ENCODE assay signal across 2 cellular contexts in the genomic region with DNA sequence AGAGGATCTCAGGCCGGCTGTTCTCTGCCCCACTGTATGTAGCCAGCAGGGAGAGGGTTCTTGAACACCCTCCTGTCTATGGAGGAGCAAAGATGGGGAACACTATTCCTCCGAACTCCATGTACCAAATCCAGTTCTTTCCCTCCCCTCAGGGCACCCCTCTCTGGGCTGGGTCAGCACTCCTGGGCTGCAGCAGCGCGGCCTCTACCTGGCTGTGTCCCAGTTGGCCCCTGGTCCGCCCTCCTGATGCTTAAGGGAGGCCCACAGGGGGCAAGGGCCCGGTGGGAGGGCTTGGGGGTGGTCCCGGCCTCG.
TF ChIP-seq lines count a peak whose summit lies in the region.

No MANE protein-coding gene starts in this region.

TF ChIP-seq in IMR-90, 13 proteins besides CTCF, POLR2A, EP300 and RAD21 (continued from another document):
- TF ChIP-seq, protein P1, sequence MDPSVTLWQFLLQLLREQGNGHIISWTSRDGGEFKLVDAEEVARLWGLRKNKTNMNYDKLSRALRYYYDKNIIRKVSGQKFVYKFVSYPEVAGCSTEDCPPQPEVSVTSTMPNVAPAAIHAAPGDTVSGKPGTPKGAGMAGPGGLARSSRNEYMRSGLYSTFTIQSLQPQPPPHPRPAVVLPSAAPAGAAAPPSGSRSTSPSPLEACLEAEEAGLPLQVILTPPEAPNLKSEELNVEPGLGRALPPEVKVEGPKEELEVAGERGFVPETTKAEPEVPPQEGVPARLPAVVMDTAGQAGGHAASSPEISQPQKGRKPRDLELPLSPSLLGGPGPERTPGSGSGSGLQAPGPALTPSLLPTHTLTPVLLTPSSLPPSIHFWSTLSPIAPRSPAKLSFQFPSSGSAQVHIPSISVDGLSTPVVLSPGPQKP (IDR thresholded peaks at IDR 0.05; ENCODE audit: borderline replicate concordance, low read depth, low read length) = no peak
- TF ChIP-seq CEBPB (IDR thresholded peaks at IDR 0.05; ENCODE audit: low read depth, low read length) = no peak
- no peak for TF ChIP-seq SMC3 (IDR thresholded peaks at IDR 0.05; ENCODE audit: low read depth, low read length)
- TF ChIP-seq, protein P2, sequence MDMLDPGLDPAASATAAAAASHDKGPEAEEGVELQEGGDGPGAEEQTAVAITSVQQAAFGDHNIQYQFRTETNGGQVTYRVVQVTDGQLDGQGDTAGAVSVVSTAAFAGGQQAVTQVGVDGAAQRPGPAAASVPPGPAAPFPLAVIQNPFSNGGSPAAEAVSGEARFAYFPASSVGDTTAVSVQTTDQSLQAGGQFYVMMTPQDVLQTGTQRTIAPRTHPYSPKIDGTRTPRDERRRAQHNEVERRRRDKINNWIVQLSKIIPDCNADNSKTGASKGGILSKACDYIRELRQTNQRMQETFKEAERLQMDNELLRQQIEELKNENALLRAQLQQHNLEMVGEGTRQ (IDR thresholded peaks at IDR 0.05; ENCODE audit: low read depth, low read length) = no peak

TF ChIP-seq in GM12891, 5 proteins besides CTCF, POLR2A, EP300 and RAD21 (continued from another document):
- no peak for TF ChIP-seq PAX5 (IDR thresholded peaks at IDR 0.05; ENCODE audit: insufficient read depth, low read length, severe bottlenecking)
